Comparison of ENCODE assay signal across 7 cellular contexts in the genomic region with DNA sequence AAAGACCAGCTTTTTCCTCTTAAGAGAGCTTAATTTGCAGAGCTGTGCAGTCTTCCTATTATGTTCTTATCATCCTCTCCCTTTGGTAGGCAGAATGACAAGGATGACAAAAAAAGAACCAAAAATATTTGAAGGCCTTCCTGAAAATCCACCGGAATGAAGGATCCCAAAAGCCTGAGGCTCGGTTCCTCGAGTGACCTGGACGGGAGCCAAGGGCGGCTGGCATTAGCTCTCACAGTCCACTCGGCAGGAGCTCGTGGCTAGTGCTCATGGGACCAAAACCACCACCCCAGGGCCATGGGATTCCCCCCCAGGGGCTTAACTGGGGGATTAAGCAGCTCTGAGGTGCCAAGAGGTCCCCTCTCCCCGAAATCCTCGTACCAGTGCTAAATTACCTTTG. TPM values are rescaled to one million over a fixed set of nuclear protein-coding genes. Genes with fewer than 3 reads are reported as not detected.
DNase-seq lines count a peak whose midpoint lies in the region; ATAC-seq and TF ChIP-seq lines count a peak whose summit lies in the region.

No MANE protein-coding gene starts in this region.

- no TSS peak for BruUV-seq in mammary epithelial cell (replicated peaks; lab: Mats Ljungman, UMichigan)

- H4K20me1 ChIP-seq in mammary epithelial cell (ENCODE audit: insufficient read depth, low read length): no peaks in the 10 kb centered on the region

- H3K4me1 ChIP-seq in mammary epithelial cell (ENCODE audit: insufficient read depth, low read length): peaks cover 9% of the 10 kb centered on the region

- in situ Hi-C loops in mammary epithelial cell (cut with MboI; ENCODE audit: low sequenced_read_pairs in 2 of 2): no loop called here

- H3K4me3 ChIP-seq in mammary epithelial cell (replicated peaks in 1 of 3; ENCODE audit: insufficient read depth in 1 of 3, low read depth in 2 of 3, low read length in 3 of 3): peak overlapping the region; percentile 49 to 62 (median 56)

- TF ChIP-seq CTCF in mammary epithelial cell (conservative IDR thresholded peaks at IDR 0.05 in 1 of 2, IDR thresholded peaks at IDR 0.05 in 1 of 2; ENCODE audit: extremely low read depth in 1 of 2, insufficient read depth in 1 of 2, low read depth in 1 of 2, low read length in 2 of 2): no peak

- H3K27me3 ChIP-seq in mammary epithelial cell (ENCODE audit: insufficient read depth, low read length): peaks cover 13% of the 10 kb centered on the region

- peak overlapping the region; percentile 95 for H3K4me2 ChIP-seq in mammary epithelial cell (ENCODE audit: insufficient read depth, low read depth, low read length)

- no peaks in the 10 kb centered on the region for H3K79me2 ChIP-seq in mammary epithelial cell (ENCODE audit: insufficient read depth, low read length)

- CTCF ChIA-PET in mammary epithelial cell (lab: Charles Lee; ENCODE audit: low non-redundant PET): interaction anchor here (0.5 kb wide), 2 partner anchors 247 to 350 kb away, joined by 6 to 7 read pairs; no protein-coding TSS in a partner anchor

- no peak overlapping the region for H3K27ac ChIP-seq in mammary epithelial cell (ENCODE audit: insufficient read depth, low read depth, low read length)

- no peaks in the 10 kb centered on the region for H3K36me3 ChIP-seq in mammary epithelial cell (ENCODE audit: insufficient read depth, low read length)

- ATAC-seq in GM21360 (IDR thresholded peaks at IDR 0.05; ENCODE audit: unreplicated experiment) (peak; percentile 12), HG03460 (IDR thresholded peaks at IDR 0.05; ENCODE audit: unreplicated experiment) (peak; percentile 24), GM19328 (IDR thresholded peaks at IDR 0.05; ENCODE audit: unreplicated experiment) (no peak)

- peak overlapping the region; percentile 95 for H2AFZ ChIP-seq in mammary epithelial cell (ENCODE audit: low read depth, low read length)

- DNase-seq in mammary epithelial cell (no peak), midbrain (lab: John Stamatoyannopoulos, UW) (peak; percentile 55), AG08395 (ENCODE audit: low spot score) (no peak), SW 1271 (lab: John Stamatoyannopoulos, UW) (no peak)

- no peaks in the 10 kb centered on the region for H3K9me3 ChIP-seq in mammary epithelial cell (replicated peaks; ENCODE audit: insufficient read depth, low read length)

- H3K9ac ChIP-seq in mammary epithelial cell (ENCODE audit: insufficient read depth, low read length): no peak overlapping the region

- dilution Hi-C loops in mammary epithelial cell (cut with HindIII; ENCODE audit: low sequenced_read_pairs): no loop called here

- WGBS in mammary epithelial cell (ENCODE audit: low coverage, missing lambda C conversion rate): 5% methylated on average over 7 of the region's 9 CpGs

- intact Hi-C loops in mammary epithelial cell (cut with micrococcal nuclease): no loop called here

RNA-seq across cellular contexts. Expression of gene PDZD2, which starts 0.6 kb away (rescaled TPM):
- total RNA-seq in mammary epithelial cell: under 1 TPM; 0.33 to 0.71 TPM
- 0.69 TPM for polyA plus RNA-seq in mammary epithelial cell
- polyA minus RNA-seq in mammary epithelial cell: 1.8 TPM
